Comparison of ENCODE assay signal across 8 cellular contexts in the genomic region with DNA sequence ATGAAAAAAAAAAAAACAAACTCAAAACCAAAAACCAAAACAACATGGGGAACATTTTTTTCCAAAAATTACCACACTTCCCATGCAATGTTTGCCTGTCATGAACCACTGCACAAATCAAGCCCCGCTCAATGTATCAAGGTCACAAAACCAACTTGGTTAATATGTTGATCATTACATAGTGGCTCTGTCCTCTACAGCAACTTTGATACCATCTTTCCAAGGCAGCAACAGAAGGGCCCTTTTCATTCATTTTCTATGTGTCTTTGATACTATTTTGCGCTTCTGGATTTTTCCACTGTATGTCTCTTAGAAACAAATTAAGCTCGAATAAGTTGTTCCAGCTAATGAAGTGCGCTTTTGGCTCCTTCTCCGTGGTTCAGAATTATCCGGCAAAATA. TPM values are rescaled to one million over a fixed set of nuclear protein-coding genes. Genes with fewer than 3 reads are reported as not detected.
DNase-seq lines count a peak whose midpoint lies in the region; ATAC-seq, FAIRE-seq and TF ChIP-seq lines count a peak whose summit lies in the region.

No MANE protein-coding gene starts in this region.

- ATAC-seq in natural killer cell = no peak
- ATAC-seq in HG03108 (IDR thresholded peaks at IDR 0.05; ENCODE audit: unreplicated experiment) = no peak

- no peaks in the 10 kb centered on the region for H3K9me3 Mint-ChIP-seq in natural killer cell

- no peak for TF ChIP-seq POLR2A in GM12891 (IDR thresholded peaks at IDR 0.05; ENCODE audit: low read depth, low read length)

- peaks cover 14% of the 10 kb centered on the region for H3K36me3 ChIP-seq in MG63

- H3K27me3 ChIP-seq in AG04450 (ENCODE audit: control insufficient read depth, insufficient read depth, low read length) (no peaks in the 10 kb centered on the region), MG63 (no peaks in the 10 kb centered on the region)

- POLR2A ChIA-PET in AG04450 (lab: Yijun Ruan, JAX) = interaction anchor here (0.6 to 3.7 kb wide), 3 partner anchors 14 to 137 kb away, joined by 3 to 22 read pairs (median 4); no protein-coding TSS in a partner anchor
- POLR2A ChIA-PET in HEK293T (lab: Yijun Ruan, JAX) = interaction anchor here (1.0 to 2.7 kb wide), 3 partner anchors 11 to 18 kb away, joined by 3 to 11 read pairs (median 3); no protein-coding TSS in a partner anchor

- no peak for DNase-seq in AG04450 (ENCODE audit: low read depth, low spot score)
- DNase-seq in MG63 = no peak
- no peak for DNase-seq in natural killer cell
- no peak for DNase-seq in NCI-H1436 treated with DMSO at 0.1 percent for 48 hours (lab: John Stamatoyannopoulos, UW)
- no peak for DNase-seq in HEK293T (ENCODE audit: extremely low spot score)
- DNase-seq in GM12891 (ENCODE audit: insufficient read length, low spot score) = no peak

- H3K4me3 ChIP-seq in AG04450 (ENCODE audit: low read depth, low read length) (peak overlapping the region; percentile 90), MG63 (peak overlapping the region; percentile 75)

- H3K4me3 Mint-ChIP-seq in natural killer cell = peak overlapping the region; percentile 87

- H3K27me3 Mint-ChIP-seq in natural killer cell (ENCODE audit: low read depth in 2 of 2) = peaks cover 0 to 3% of the 10 kb centered on the region in 2 donors

- H3K9me3 ChIP-seq in AG04450 (ENCODE audit: control insufficient read depth, insufficient read depth, low read length) (no peaks in the 10 kb centered on the region), MG63 (0 out of 2 replicates have a peak, but pooled peaks cover 2% of the 10 kb centered on the region)

- H3K4me1 Mint-ChIP-seq in natural killer cell = peaks cover 13 to 19% of the 10 kb centered on the region in 2 donors

- intact Hi-C loops in natural killer cell (cut with micrococcal nuclease) = loop anchor here (5.0 kb wide), 1 partner anchor 179 kb away; a partner anchor contains a TSS

- CTCF ChIA-PET in AG04450 (lab: Charles Lee) = interaction anchor here (1.0 kb wide), 1 partner anchor 83 kb away, joined by 3 read pairs; no protein-coding TSS in a partner anchor
- CTCF ChIA-PET in HEK293T (lab: Yijun Ruan, JAX) = no interaction called here

- H3K36me3 Mint-ChIP-seq in natural killer cell = no peaks in the 10 kb centered on the region

- no peak for FAIRE-seq in GM12891 (lab: Jason Lieb, UNC)

- H3K27ac Mint-ChIP-seq in natural killer cell = peak overlapping the region in 1 of 2 donors; percentile 70

- H3K27ac ChIP-seq in AG04450 (ENCODE audit: low read depth, low read length) (peak overlapping the region; percentile 32), cingulate gyrus (ENCODE audit: low read depth, low read length) (peak overlapping the region; percentile 92)

- TF ChIP-seq CTCF in AG04450 (IDR thresholded peaks at IDR 0.05; ENCODE audit: low read depth, low read length) = no peak
- TF ChIP-seq CTCF in natural killer cell (IDR thresholded peaks at IDR 0.05) = no peak

TF ChIP-seq in HEK293T, 16 proteins besides CTCF, POLR2A, EP300 and RAD21:
- no peak for TF ChIP-seq SUZ12 (IDR thresholded peaks at IDR 0.05)
- no peak for TF ChIP-seq FOXM1 (IDR thresholded peaks at IDR 0.05; ENCODE audit: borderline replicate concordance)
- TF ChIP-seq LEF1 (IDR thresholded peaks at IDR 0.05; ENCODE audit: borderline replicate concordance) = no peak
- TF ChIP-seq, protein P1, sequence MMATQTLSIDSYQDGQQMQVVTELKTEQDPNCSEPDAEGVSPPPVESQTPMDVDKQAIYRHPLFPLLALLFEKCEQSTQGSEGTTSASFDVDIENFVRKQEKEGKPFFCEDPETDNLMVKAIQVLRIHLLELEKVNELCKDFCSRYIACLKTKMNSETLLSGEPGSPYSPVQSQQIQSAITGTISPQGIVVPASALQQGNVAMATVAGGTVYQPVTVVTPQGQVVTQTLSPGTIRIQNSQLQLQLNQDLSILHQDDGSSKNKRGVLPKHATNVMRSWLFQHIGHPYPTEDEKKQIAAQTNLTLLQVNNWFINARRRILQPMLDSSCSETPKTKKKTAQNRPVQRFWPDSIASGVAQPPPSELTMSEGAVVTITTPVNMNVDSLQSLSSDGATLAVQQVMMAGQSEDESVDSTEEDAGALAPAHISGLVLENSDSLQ (IDR thresholded peaks at IDR 0.05) = no peak
- no peak for TF ChIP-seq CTBP1 (IDR thresholded peaks at IDR 0.05; ENCODE audit: borderline replicate concordance)
- TF ChIP-seq SP1 (IDR thresholded peaks at IDR 0.05) = no peak
- TF ChIP-seq TARDBP (IDR thresholded peaks at IDR 0.05) = no peak
- TF ChIP-seq FOXK2 (IDR thresholded peaks at IDR 0.05) = no peak
- no peak for TF ChIP-seq BHLHE40 (IDR thresholded peaks at IDR 0.05; ENCODE audit: borderline replicate concordance)
- TF ChIP-seq FOXA1 (IDR thresholded peaks at IDR 0.05) = no peak
- TF ChIP-seq NFRKB (IDR thresholded peaks at IDR 0.05) = no peak
- no peak for TF ChIP-seq ARNT (IDR thresholded peaks at IDR 0.05)
TF ChIP-seq in HEK293T: peak in this region for 0.

TF ChIP-seq in GM12891, 5 proteins besides CTCF, POLR2A, EP300 and RAD21:
- TF ChIP-seq TAF1 (IDR thresholded peaks at IDR 0.05; ENCODE audit: low read depth, low read length) (no peak), POU2F2 (IDR thresholded peaks at IDR 0.05; ENCODE audit: low read depth, low read length) (no peak), SPI1 (IDR thresholded peaks at IDR 0.05; ENCODE audit: low read depth, low read length) (no peak), POLR2AphosphoS5 (IDR thresholded peaks at IDR 0.05; ENCODE audit: low read depth, low read length) (no peak), PAX5 (IDR thresholded peaks at IDR 0.05; ENCODE audit: insufficient read depth, low read length, severe bottlenecking) (no peak)

RNA-seq across cellular contexts. Expression of a gene that starts 1.5 kb away (rescaled TPM):
- 24.1 and 29.5 TPM in 2 replicates for polyA plus RNA-seq in AG04450 (2011; rRNA removed)
- polyA minus RNA-seq in AG04450 (2011; rRNA and poly(A)+ RNA removed) = 54.6 and 73.2 TPM in 2 replicates
- 4.9 and 5.3 TPM in 2 replicates for total RNA-seq in MG63 (2014; rRNA removed; shearing (Covaris generic); ENCODE audit: low replicate concordance)
- 10 to 100 TPM in 2 of 3 donors, 1 to 10 TPM in 1; 9.0 to 11.8 (median 10.3) TPM for total RNA-seq in natural killer cell
- 3.0 TPM for polyA plus RNA-seq in GM12891 (2012; ENCODE audit: low read depth, missing spikeins)

RNA-seq across cellular contexts. Expression of a gene that starts 24.6 kb away (rescaled TPM):
- polyA plus RNA-seq in AG04450 (2011; rRNA removed) = 1.2 and 2.0 TPM in 2 replicates
- polyA minus RNA-seq in AG04450 (2011; rRNA and poly(A)+ RNA removed) = 4.0 and 4.2 TPM in 2 replicates
- 3.6 and 8.6 TPM in 2 replicates for total RNA-seq in MG63 (2014; rRNA removed; shearing (Covaris generic); ENCODE audit: low replicate concordance)
- under 1 TPM in 2 of 3 donors, not detected in 1; 0.07 to 0.28 TPM for total RNA-seq in natural killer cell
- polyA plus RNA-seq in GM12891 (2012; ENCODE audit: low read depth, missing spikeins) = 0.58 TPM

RNA-seq across cellular contexts. Expression of a gene that starts 50.6 kb away (rescaled TPM):
- 0.12 and 0.17 TPM in 2 replicates for polyA plus RNA-seq in AG04450 (2011; rRNA removed)
- polyA minus RNA-seq in AG04450 (2011; rRNA and poly(A)+ RNA removed) = not detected in 2 replicates
- total RNA-seq in MG63 (2014; rRNA removed; shearing (Covaris generic); ENCODE audit: low replicate concordance) = 0.76 TPM in 1 of 2 replicates, not detected in the other
- not detected for total RNA-seq in natural killer cell
- polyA plus RNA-seq in GM12891 (2012; ENCODE audit: low read depth, missing spikeins) = not detected
